Comparison of ENCODE assay signal across 1 cellular context in genomic region chr2:25256486-25256875, GRCh38.
TF ChIP-seq lines count a peak whose summit lies in the region.

No MANE protein-coding gene starts in this region.

TF ChIP-seq in K562, 482 proteins besides CTCF, POLR2A, EP300 and RAD21 (continued from another document):
- TF ChIP-seq ARID3B (CRISPR knock-in tag; IDR thresholded peaks at IDR 0.05; ENCODE audit: borderline replicate concordance) (no peak), CHD7 (IDR thresholded peaks at IDR 0.05; ENCODE audit: low read depth, low read length) (no peak), ZNF644 (tag; IDR thresholded peaks at IDR 0.05; ENCODE audit: low read depth) (peak; percentile 78; the same call in 1 of the 2 replicates), NFIX (CRISPR knock-in tag; IDR thresholded peaks at IDR 0.05; ENCODE audit: low read depth) (no peak)
TF ChIP-seq in K562: peak in this region for 68.
